8 cellular contexts compared by ENCODE assay signal in the genomic region with DNA sequence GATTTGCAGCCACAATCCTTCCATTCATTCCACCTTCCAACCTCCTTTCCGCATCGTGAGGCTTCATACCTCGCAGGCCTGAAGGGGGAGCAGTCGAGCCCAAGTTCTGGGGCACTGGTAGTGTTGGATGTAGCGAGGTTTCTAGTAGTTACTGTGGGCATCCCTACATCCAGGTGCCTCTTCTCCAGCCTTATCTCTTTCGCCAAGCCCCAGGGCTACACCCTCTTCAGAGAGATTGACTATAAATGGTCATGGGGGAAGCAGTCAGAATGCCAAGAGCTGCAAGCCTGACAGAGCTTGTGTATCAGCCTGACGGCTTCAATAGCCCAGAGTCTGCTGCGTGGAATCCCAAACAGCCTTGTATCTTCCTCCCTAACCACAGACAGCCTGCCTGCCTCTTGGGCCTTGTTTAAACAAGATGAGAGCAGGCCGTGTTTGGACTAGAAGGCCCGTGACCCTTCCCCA. TPM values are rescaled to one million over a fixed set of nuclear protein-coding genes. Genes with fewer than 3 reads are reported as not detected.
DNase-seq lines count a peak whose midpoint lies in the region; ATAC-seq, FAIRE-seq and TF ChIP-seq lines count a peak whose summit lies in the region.

No MANE protein-coding gene starts in this region.

- no peak overlapping the region for H2AFZ ChIP-seq in HCT116 (ENCODE audit: low read depth, low read length, poor library complexity, severe bottlenecking)

- WGBS in adrenal gland, 4 donors: 62 to 70% (median 64%) methylated on average over 10 of the region's 10 CpGs
- 57 to 59% methylated on average over 9 to 10 of the region's 10 CpGs for WGBS in thyroid gland, 2 donors

- TF ChIP-seq POLR2A in HCT116 (IDR thresholded peaks at IDR 0.05; ENCODE audit: borderline replicate concordance, extremely low read depth, insufficient read depth, insufficient read length) (no peak), adrenal gland (IDR thresholded peaks at IDR 0.05) (no peak), thyroid gland (IDR thresholded peaks at IDR 0.05) (no peak)

- no peak overlapping the region for H3K4me3 ChIP-seq in BE2C (ENCODE audit: low read depth, low read length)
- no peak overlapping the region for H3K4me3 ChIP-seq in HCT116 (replicated peaks in 1 of 2; ENCODE audit: low read depth in 1 of 2, low read length in 2 of 2)
- no peak overlapping the region for H3K4me3 ChIP-seq in adrenal gland
- no peak overlapping the region for H3K4me3 ChIP-seq in kidney (ENCODE audit: low read length in 2 of 2)
- no peak overlapping the region for H3K4me3 ChIP-seq in thyroid gland (replicated peaks in 1 of 3)

- intact Hi-C loops in HCT116 (cut with micrococcal nuclease): no loop called here
- intact Hi-C loops in adrenal gland (cut with DNase I): loop anchor here in 1 of 2 donors (10.0 kb wide), 1 partner anchor 79 kb away; no protein-coding TSS in a partner anchor
- intact Hi-C loops in kidney (cut with DNase I): no loop called here
- intact Hi-C loops in thyroid gland (cut with DNase I): no loop called here

- ATAC-seq in HCT116 (peak; percentile 88), GM19328 (IDR thresholded peaks at IDR 0.05; ENCODE audit: unreplicated experiment) (no peak)

- H3K9me3 ChIP-seq in BE2C (no peaks in the 10 kb centered on the region), HCT116 (ENCODE audit: control insufficient read depth in 1 of 2, insufficient read depth in 1 of 2, low read depth in 1 of 2, low read length in 2 of 2) (no peaks in the 10 kb centered on the region), adrenal gland (replicated peaks in 1 of 3) (no peaks in the 10 kb centered on the region), kidney (ENCODE audit: control insufficient read depth in 1 of 2, low read length in 2 of 2) (no peaks in the 10 kb centered on the region), thyroid gland (no peaks in the 10 kb centered on the region)

- no peaks in the 10 kb centered on the region for H3K9me2 ChIP-seq in HCT116 (ENCODE audit: insufficient read depth)

- POLR2A ChIA-PET in HCT116 (lab: Charles Lee): no interaction called here

- BruUV-seq in HCT116 (replicated peaks; lab: Mats Ljungman, UMichigan): no TSS peak

- no peaks in the 10 kb centered on the region for H4K20me1 ChIP-seq in HCT116 (ENCODE audit: insufficient read depth)

- H3K36me3 ChIP-seq in BE2C (no peaks in the 10 kb centered on the region), HCT116 (ENCODE audit: control insufficient read depth in 1 of 2, insufficient read depth in 2 of 2, low read length in 2 of 2) (no peaks in the 10 kb centered on the region), adrenal gland (replicated peaks in 1 of 2) (no peaks in the 10 kb centered on the region), kidney (ENCODE audit: control insufficient read depth in 1 of 2, insufficient read depth in 2 of 2, low read length in 2 of 2) (no peaks in the 10 kb centered on the region), thyroid gland (no peaks in the 10 kb centered on the region)

- TF ChIP-seq CTCF in BE2C (IDR thresholded peaks at IDR 0.05; ENCODE audit: low read depth, low read length): peak; percentile 97
- peak; percentile 31 to 81 (median 80); a peak in 5 of 6 replicates for TF ChIP-seq CTCF in HCT116 (IDR thresholded peaks at IDR 0.05 in 2 of 3, conservative IDR thresholded peaks at IDR 0.05 in 1 of 3; ENCODE audit: borderline replicate concordance in 1 of 3, insufficient read depth in 1 of 3, low read depth in 2 of 3, low read length in 2 of 3)
- peak in 5 of 6 experiments; percentile 13 to 48 (median 43) for TF ChIP-seq CTCF in adrenal gland (IDR thresholded peaks at IDR 0.05)
- TF ChIP-seq CTCF in kidney (IDR thresholded peaks at IDR 0.05; ENCODE audit: borderline replicate concordance, extremely low read depth, insufficient read depth): peak; percentile 42
- peak in 4 of 6 experiments; percentile 9 to 45 (median 19) for TF ChIP-seq CTCF in thyroid gland (IDR thresholded peaks at IDR 0.05)

- no peak overlapping the region for H3K27ac ChIP-seq in HCT116 (ENCODE audit: low read depth, low read length)
- H3K27ac ChIP-seq in adrenal gland: peak overlapping the region in 1 of 5 donors; percentile 40
- H3K27ac ChIP-seq in kidney (ENCODE audit: low read depth in 2 of 2, low read length in 2 of 2): no peak overlapping the region
- H3K27ac ChIP-seq in thyroid gland: no peak overlapping the region

- no peak overlapping the region for H3K4me2 ChIP-seq in HCT116 (ENCODE audit: low read length)

- peak; percentile 39; the same call in 1 of the 2 replicates for TF ChIP-seq RAD21 in HCT116 (IDR thresholded peaks at IDR 0.05; ENCODE audit: low read depth)

- H3K27me3 ChIP-seq in BE2C (no peaks in the 10 kb centered on the region), HCT116 (ENCODE audit: insufficient read depth, low read length) (no peaks in the 10 kb centered on the region), adrenal gland (no peaks in the 10 kb centered on the region), thyroid gland (no peaks in the 10 kb centered on the region)

- H3K4me1 ChIP-seq in BE2C (no peaks in the 10 kb centered on the region), HCT116 (ENCODE audit: control insufficient read depth in 1 of 2, insufficient read depth in 2 of 2, low read length in 2 of 2) (peaks cover 0 to 1% of the 10 kb centered on the region in 2 experiments; a peak in 1 of 4 replicates), adrenal gland (replicated peaks in 1 of 2) (no peaks in the 10 kb centered on the region), kidney (ENCODE audit: control insufficient read depth in 1 of 2, insufficient read depth in 1 of 2, low read depth in 1 of 2, low read length in 2 of 2) (no peaks in the 10 kb centered on the region), thyroid gland (no peaks in the 10 kb centered on the region)

- CTCF ChIA-PET in HCT116 (lab: Charles Lee): interaction anchor here (1.1 to 1.2 kb wide), 4 partner anchors 10 to 43 kb away, joined by 3 to 5 read pairs (median 3); no protein-coding TSS in a partner anchor

- DNase-seq in BE2C (peak; percentile 87), HCT116 (ENCODE audit: low read depth, low spot score) (no peak), adrenal gland (peak in 5 of 7 donors; percentile 23 to 66 (median 48)), kidney (peak; percentile 87), thyroid gland (peak; percentile 16 to 28), NOMO-1 (lab: John Stamatoyannopoulos, UW; ENCODE audit: unreplicated experiment in 2 of 2) (no peak)
- no peak for DNase-seq in NK-92 treated with Interleukin-12 subunit alpha and Interleukin-12 subunit beta, amount 100 ng/mL, for 24 hours (lab: John Stamatoyannopoulos, UW)

- FAIRE-seq in kidney (lab: Jason Lieb, UNC): no peak

- RAD21 ChIA-PET in HCT116 (lab: Charles Lee; ENCODE audit: low non-redundant PET in 1 of 2, low total read pairs in 2 of 2, uncharacterized antibody in 2 of 2, unreplicated experiment in 2 of 2): no interaction called here

- H3K79me2 ChIP-seq in HCT116 (ENCODE audit: insufficient read depth, low read length): no peaks in the 10 kb centered on the region

- H3K9ac ChIP-seq in HCT116 (ENCODE audit: low read length) (no peak overlapping the region), kidney (ENCODE audit: low read length in 2 of 2) (no peak overlapping the region)

TF ChIP-seq in HCT116, 20 proteins besides CTCF, POLR2A, EP300 and RAD21 (continues in another document):
- TF ChIP-seq CEBPB (IDR thresholded peaks at IDR 0.05; ENCODE audit: low read depth): no peak
- no peak for TF ChIP-seq ZFX (IDR thresholded peaks at IDR 0.05)
- TF ChIP-seq TCF7L2 (IDR thresholded peaks at IDR 0.05; ENCODE audit: borderline replicate concordance, extremely low read depth, insufficient read depth, insufficient read length): no peak
- TF ChIP-seq, protein P1, sequence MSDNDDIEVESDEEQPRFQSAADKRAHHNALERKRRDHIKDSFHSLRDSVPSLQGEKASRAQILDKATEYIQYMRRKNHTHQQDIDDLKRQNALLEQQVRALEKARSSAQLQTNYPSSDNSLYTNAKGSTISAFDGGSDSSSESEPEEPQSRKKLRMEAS (IDR thresholded peaks at IDR 0.05): no peak
- TF ChIP-seq, protein P2, sequence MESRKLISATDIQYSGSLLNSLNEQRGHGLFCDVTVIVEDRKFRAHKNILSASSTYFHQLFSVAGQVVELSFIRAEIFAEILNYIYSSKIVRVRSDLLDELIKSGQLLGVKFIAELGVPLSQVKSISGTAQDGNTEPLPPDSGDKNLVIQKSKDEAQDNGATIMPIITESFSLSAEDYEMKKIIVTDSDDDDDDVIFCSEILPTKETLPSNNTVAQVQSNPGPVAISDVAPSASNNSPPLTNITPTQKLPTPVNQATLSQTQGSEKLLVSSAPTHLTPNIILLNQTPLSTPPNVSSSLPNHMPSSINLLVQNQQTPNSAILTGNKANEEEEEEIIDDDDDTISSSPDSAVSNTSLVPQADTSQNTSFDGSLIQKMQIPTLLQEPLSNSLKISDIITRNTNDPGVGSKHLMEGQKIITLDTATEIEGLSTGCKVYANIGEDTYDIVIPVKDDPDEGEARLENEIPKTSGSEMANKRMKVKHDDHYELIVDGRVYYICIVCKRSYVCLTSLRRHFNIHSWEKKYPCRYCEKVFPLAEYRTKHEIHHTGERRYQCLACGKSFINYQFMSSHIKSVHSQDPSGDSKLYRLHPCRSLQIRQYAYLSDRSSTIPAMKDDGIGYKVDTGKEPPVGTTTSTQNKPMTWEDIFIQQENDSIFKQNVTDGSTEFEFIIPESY (IDR thresholded peaks at IDR 0.05; ENCODE audit: extremely low read depth, insufficient replicate concordance, low read length): no peak
- no peak for TF ChIP-seq SP1 (IDR thresholded peaks at IDR 0.05; ENCODE audit: low read depth)
- TF ChIP-seq JUND (IDR thresholded peaks at IDR 0.05): no peak

RNA-seq across cellular contexts. Expression of a gene that starts 28.9 kb away (rescaled TPM):
- 44.4 TPM for polyA plus RNA-seq in BE2C (2012; ENCODE audit: insufficient read depth, insufficient read length, low read depth)
- 3.2 TPM for total RNA-seq in HCT116 (2021; ENCODE audit: unreplicated experiment)
- polyA plus RNA-seq in HCT116 (2012): 0.51 and 0.90 TPM in 2 replicates
- 10 to 100 TPM; 10.4 to 26.3 (median 21.2) TPM for total RNA-seq in adrenal gland
- 10 to 100 TPM in 1 of 3 donors, 1 to 10 TPM in 2; 5.1 to 36.6 (median 5.3) TPM for polyA plus RNA-seq in adrenal gland
- 6.8 TPM for total RNA-seq in kidney
- polyA plus RNA-seq in kidney (ENCODE audit: insufficient read depth, low read depth, low replicate concordance): 1.2 TPM
- total RNA-seq in thyroid gland: 10 to 100 TPM in 2 of 4 donors, 1 to 10 TPM in 2; 4.9 to 13.2 (median 9.3) TPM

Comparison
In these comparisons a context has a peak if more than half of its experiments do, and no peak if none do; other contexts are left out.
1. DNase-seq: peak in BE2C (single experiment), adrenal gland (5 of 7), kidney (single experiment) and thyroid gland (2 of 2); none in HCT116 (single experiment), NK-92 treated with Interleukin-12 subunit alpha and Interleukin-12 subunit beta, amount 100 ng/mL, for 24 hours (single experiment) and NOMO-1 (0 of 2).
2. CTCF ChIP-seq: peak in every context shown above with its lines; median percentile 97 in BE2C; 80 in HCT116; 43 in adrenal gland; 42 in kidney; 19 in thyroid gland.